ENCODE assay signal across 12 cellular contexts in genomic region chr13:21014139-21014665, GRCh38. TPM values are rescaled to one million over a fixed set of nuclear protein-coding genes. Genes with fewer than 3 reads are reported as not detected.
DNase-seq lines count a peak whose midpoint lies in the region; ATAC-seq, FAIRE-seq and TF ChIP-seq lines count a peak whose summit lies in the region.
"Had no signal": no experiment of that assay in that cellular context is flagged by ENCODE, and none has a peak within 500 bp of the region (broad histone marks: within the 10 kb centered on the region; RNA-seq: fewer than 3 reads in every experiment).

No MANE protein-coding gene starts in this region.

- ATAC-seq in A549 (no peak), heart right ventricle (no peak), GM18870 (IDR thresholded peaks at IDR 0.05; ENCODE audit: unreplicated experiment) (no peak), HG03469 (IDR thresholded peaks at IDR 0.05; ENCODE audit: unreplicated experiment) (no peak)
- ATAC-seq: activated CD4-positive, alpha-beta T cell treated with anti-CD3 and anti-CD28 coated beads for 36 hours had no signal

- H3K27ac ChIP-seq in A549 = peak overlapping the region in 1 of 2 experiments; percentile 44; a peak in 2 of 6 replicates
- H3K27ac ChIP-seq in heart right ventricle = peak overlapping the region in 9 of 10 donors; percentile 1 to 78 (median 57)
- peak overlapping the region; percentile 59 for H3K27ac ChIP-seq in parathyroid adenoma

- no peak overlapping the region for H3K9ac ChIP-seq in parathyroid adenoma

- DNase-seq in A549 (ENCODE audit: low read depth in 1 of 2, low spot score in 1 of 2) = no peak
- peak; percentile 67 for DNase-seq in M059J (ENCODE audit: low read depth)
- DNase-seq in heart right ventricle = no peak
- DNase-seq in hippocampal formation (lab: John Stamatoyannopoulos, UW) = no peak
- DNase-seq in NCI-H2227 treated with DMSO at 0.1 percent for 48 hours (lab: John Stamatoyannopoulos, UW) = no peak
- DNase-seq: activated CD4-positive, alpha-beta T cell treated with anti-CD3 and anti-CD28 coated beads for 36 hours; NCI-H187; NK-92 treated with Interleukin-12 subunit alpha and Interleukin-12 subunit beta, amount 100 ng/mL, for 24 hours had no signal

- H3K4me1 ChIP-seq in A549 (peaks cover 77% of the 10 kb centered on the region), heart right ventricle (peaks cover 24 to 97% (median 91%) of the 10 kb centered on the region in 9 donors), parathyroid adenoma (peaks cover 14% of the 10 kb centered on the region)

- TF ChIP-seq CTCF in A549 (IDR thresholded peaks at IDR 0.05) (no peak), heart right ventricle (IDR thresholded peaks at IDR 0.05) (no peak), parathyroid adenoma (IDR thresholded peaks at IDR 0.05) (no peak)

- H3K36me3 ChIP-seq in heart right ventricle = no peaks in the 10 kb centered on the region
- no peaks in the 10 kb centered on the region for H3K36me3 ChIP-seq in parathyroid adenoma (ENCODE audit: control insufficient read depth, insufficient read depth, low read length)

- H3K4me3 ChIP-seq in A549 = no peak overlapping the region
- no peak overlapping the region for H3K4me3 ChIP-seq in heart right ventricle
- no peak overlapping the region for H3K4me3 ChIP-seq in parathyroid adenoma (ENCODE audit: low read depth, low read length)

- H3K79me2 ChIP-seq in parathyroid adenoma = no peaks in the 10 kb centered on the region

- 80% methylated on average over 8 of the region's 8 CpGs for WGBS in A549 (ENCODE audit: missing lambda C conversion rate)
- WGBS in heart right ventricle, 2 donors = 64 to 70% methylated on average over 8 of the region's 8 CpGs

- H3K4me2 ChIP-seq in A549 (peak overlapping the region; percentile 72), parathyroid adenoma (ENCODE audit: low read length) (peak overlapping the region; percentile 51)

- TF ChIP-seq RAD21 in A549 (conservative IDR thresholded peaks at IDR 0.05 in 1 of 2, IDR thresholded peaks at IDR 0.05 in 1 of 2) = no peak

- no peaks in the 10 kb centered on the region for H3K9me3 ChIP-seq in A549
- H3K9me3 ChIP-seq in heart right ventricle = no peaks in the 10 kb centered on the region
- no peaks in the 10 kb centered on the region for H3K9me3 ChIP-seq in parathyroid adenoma (ENCODE audit: control insufficient read depth, low read length)

- POLR2A ChIA-PET in A549 (lab: Yijun Ruan, JAX) = no interaction called here

- intact Hi-C loops in heart right ventricle (cut with DNase I) = no loop called here

- no peak for TF ChIP-seq POLR2A in A549 (IDR thresholded peaks at IDR 0.05; ENCODE audit: low read length)

- H2AFZ ChIP-seq in parathyroid adenoma = no peak overlapping the region

- FAIRE-seq in A549 (lab: Jason Lieb, UNC) = no peak
- FAIRE-seq: colon had no signal

- TF ChIP-seq EP300 in A549 (IDR thresholded peaks at IDR 0.05) = no peak

- H3K27me3 ChIP-seq in heart right ventricle = no peaks in the 10 kb centered on the region
- H3K27me3 ChIP-seq in parathyroid adenoma (ENCODE audit: control insufficient read depth, insufficient read depth, low read length) = no peaks in the 10 kb centered on the region

- CTCF ChIA-PET in A549 (lab: Yijun Ruan, JAX) = interaction anchor here (1.2 to 1.3 kb wide), 2 partner anchors 9 to 119 kb away, joined by 3 to 4 read pairs; no protein-coding TSS in a partner anchor

TF ChIP-seq in A549, 52 proteins besides CTCF, POLR2A, EP300 and RAD21:
- TF ChIP-seq, protein P1, sequence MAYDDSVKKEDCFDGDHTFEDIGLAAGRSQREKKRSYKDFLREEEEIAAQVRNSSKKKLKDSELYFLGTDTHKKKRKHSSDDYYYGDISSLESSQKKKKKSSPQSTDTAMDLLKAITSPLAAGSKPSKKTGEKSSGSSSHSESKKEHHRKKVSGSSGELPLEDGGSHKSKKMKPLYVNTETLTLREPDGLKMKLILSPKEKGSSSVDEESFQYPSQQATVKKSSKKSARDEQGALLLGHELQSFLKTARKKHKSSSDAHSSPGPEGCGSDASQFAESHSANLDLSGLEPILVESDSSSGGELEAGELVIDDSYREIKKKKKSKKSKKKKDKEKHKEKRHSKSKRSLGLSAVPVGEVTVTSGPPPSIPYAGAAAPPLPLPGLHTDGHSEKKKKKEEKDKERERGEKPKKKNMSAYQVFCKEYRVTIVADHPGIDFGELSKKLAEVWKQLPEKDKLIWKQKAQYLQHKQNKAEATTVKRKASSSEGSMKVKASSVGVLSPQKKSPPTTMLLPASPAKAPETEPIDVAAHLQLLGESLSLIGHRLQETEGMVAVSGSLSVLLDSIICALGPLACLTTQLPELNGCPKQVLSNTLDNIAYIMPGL (CRISPR knock-in tag; IDR thresholded peaks at IDR 0.05; ENCODE audit: borderline replicate concordance) = no peak
- TF ChIP-seq HOXB13 (CRISPR knock-in tag; IDR thresholded peaks at IDR 0.05; ENCODE audit: low read depth) = no peak
- TF ChIP-seq PBX3 (IDR thresholded peaks at IDR 0.05) = no peak
- TF ChIP-seq POLR2AphosphoS2 (conservative IDR thresholded peaks at IDR 0.05; ENCODE audit: low read length) = no peak
- TF ChIP-seq RARB (CRISPR knock-in tag; IDR thresholded peaks at IDR 0.05) = no peak
- TF ChIP-seq, protein P2, sequence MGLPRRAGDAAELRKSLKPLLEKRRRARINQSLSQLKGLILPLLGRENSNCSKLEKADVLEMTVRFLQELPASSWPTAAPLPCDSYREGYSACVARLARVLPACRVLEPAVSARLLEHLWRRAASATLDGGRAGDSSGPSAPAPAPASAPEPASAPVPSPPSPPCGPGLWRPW (IDR thresholded peaks at IDR 0.05) = no peak
- TF ChIP-seq JUN (IDR thresholded peaks at IDR 0.05) = no peak
- TF ChIP-seq TFCP2L1 (CRISPR knock-in tag; IDR thresholded peaks at IDR 0.05) = no peak
- TF ChIP-seq ZFP36 (IDR thresholded peaks at IDR 0.05; ENCODE audit: borderline replicate concordance, partially characterized antibody) = no peak
- TF ChIP-seq CHD2 (IDR thresholded peaks at IDR 0.05; ENCODE audit: low read length, partially characterized antibody) = no peak
- no peak for TF ChIP-seq KDM5A (IDR thresholded peaks at IDR 0.05)
- TF ChIP-seq, protein P3, sequence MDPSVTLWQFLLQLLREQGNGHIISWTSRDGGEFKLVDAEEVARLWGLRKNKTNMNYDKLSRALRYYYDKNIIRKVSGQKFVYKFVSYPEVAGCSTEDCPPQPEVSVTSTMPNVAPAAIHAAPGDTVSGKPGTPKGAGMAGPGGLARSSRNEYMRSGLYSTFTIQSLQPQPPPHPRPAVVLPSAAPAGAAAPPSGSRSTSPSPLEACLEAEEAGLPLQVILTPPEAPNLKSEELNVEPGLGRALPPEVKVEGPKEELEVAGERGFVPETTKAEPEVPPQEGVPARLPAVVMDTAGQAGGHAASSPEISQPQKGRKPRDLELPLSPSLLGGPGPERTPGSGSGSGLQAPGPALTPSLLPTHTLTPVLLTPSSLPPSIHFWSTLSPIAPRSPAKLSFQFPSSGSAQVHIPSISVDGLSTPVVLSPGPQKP (IDR thresholded peaks at IDR 0.05; ENCODE audit: low read depth, low read length) = no peak
- no peak for TF ChIP-seq RFX5 (IDR thresholded peaks at IDR 0.05)
- TF ChIP-seq, protein P4, sequence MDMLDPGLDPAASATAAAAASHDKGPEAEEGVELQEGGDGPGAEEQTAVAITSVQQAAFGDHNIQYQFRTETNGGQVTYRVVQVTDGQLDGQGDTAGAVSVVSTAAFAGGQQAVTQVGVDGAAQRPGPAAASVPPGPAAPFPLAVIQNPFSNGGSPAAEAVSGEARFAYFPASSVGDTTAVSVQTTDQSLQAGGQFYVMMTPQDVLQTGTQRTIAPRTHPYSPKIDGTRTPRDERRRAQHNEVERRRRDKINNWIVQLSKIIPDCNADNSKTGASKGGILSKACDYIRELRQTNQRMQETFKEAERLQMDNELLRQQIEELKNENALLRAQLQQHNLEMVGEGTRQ (IDR thresholded peaks at IDR 0.05) = no peak
- TF ChIP-seq FOXS1 (CRISPR knock-in tag; IDR thresholded peaks at IDR 0.05) = no peak
- TF ChIP-seq, protein P5, sequence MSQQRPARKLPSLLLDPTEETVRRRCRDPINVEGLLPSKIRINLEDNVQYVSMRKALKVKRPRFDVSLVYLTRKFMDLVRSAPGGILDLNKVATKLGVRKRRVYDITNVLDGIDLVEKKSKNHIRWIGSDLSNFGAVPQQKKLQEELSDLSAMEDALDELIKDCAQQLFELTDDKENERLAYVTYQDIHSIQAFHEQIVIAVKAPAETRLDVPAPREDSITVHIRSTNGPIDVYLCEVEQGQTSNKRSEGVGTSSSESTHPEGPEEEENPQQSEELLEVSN (IDR thresholded peaks at IDR 0.05; ENCODE audit: borderline replicate concordance, low read depth) = no peak

RNA-seq across cellular contexts. Expression of gene LATS2, which starts 47.2 kb away (rescaled TPM):
- 7.0 and 7.8 TPM in 2 replicates for polyA plus RNA-seq in A549 (2011; rRNA removed)
- polyA plus RNA-seq in A549 (2012; cell fraction: cytosol; rRNA removed) = 9.9 and 13.0 TPM in 2 replicates
- 10.7 and 14.1 TPM in 2 replicates for polyA plus RNA-seq in A549 (2012; cell fraction: nucleus; rRNA removed)
- polyA plus RNA-seq in A549 (2017; fragmentation: RNase III; extraction: RNeasy Plus Mini Kit Qiagen cat#74134 plus additional on column Dnase treatment) = 7.7 to 7.9 TPM (median 7.8 TPM) in 3 replicates
- polyA minus RNA-seq in A549 (2011; rRNA and poly(A)+ RNA removed) = 10.1 and 11.6 TPM in 2 replicates
- total RNA-seq in M059J (2014; rRNA removed; shearing (Covaris generic)) = 6.1 and 9.9 TPM in 2 replicates
- 10 to 100 TPM; 16.2 to 46.1 (median 27.9) TPM for total RNA-seq in heart right ventricle
- polyA plus RNA-seq in heart right ventricle = 10 to 100 TPM in 1 of 2 donors, 1 to 10 TPM in 1; 9.7 to 10.9 TPM
